Comparison of ENCODE assay signal across 23 cellular contexts in the genomic region with DNA sequence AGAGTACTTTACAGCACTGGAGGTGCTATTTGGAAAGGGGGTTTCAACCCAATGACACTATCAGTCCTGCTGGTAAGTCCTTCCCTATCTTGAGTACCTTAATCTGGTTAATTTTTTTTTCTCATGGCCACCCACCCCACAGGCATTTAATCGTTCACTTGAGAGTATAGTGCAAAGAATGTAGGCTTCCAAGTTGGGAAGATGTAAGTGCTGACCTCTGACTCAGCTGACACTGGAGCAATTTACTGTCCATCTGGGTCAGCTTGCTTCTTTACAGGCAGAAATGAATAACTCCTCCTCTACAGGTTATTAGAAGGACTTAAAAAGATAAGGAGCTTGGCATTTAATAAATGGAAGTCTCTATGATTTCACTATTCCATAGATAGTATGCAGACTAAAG.
A peak's percentile ranks its signal among the peaks of the same experiment; 100 is the strongest.
DNase-seq lines count a peak whose midpoint lies in the region; ATAC-seq and TF ChIP-seq lines count a peak whose summit lies in the region.
"Had no signal": no experiment of that assay in that cellular context is flagged by ENCODE, and none has a peak within 500 bp of the region (broad histone marks: within the 10 kb centered on the region; RNA-seq: fewer than 3 reads in every experiment).

No MANE protein-coding gene starts in this region.

- no peak for TF ChIP-seq CTCF in dorsolateral prefrontal cortex (IDR thresholded peaks at IDR 0.05 in 54 of 56, conservative IDR thresholded peaks at IDR 0.05 in 2 of 56; ENCODE audit: low read depth in 1 of 56, partially characterized antibody in 56 of 56)
- no peak for TF ChIP-seq CTCF in osteoblast (IDR thresholded peaks at IDR 0.05; ENCODE audit: extremely low read depth, low read depth, low read length)
- no peak for TF ChIP-seq CTCF in esophagus muscularis mucosa (IDR thresholded peaks at IDR 0.05)

- WGBS in esophagus muscularis mucosa = 67% methylated on average over 1 of the region's 1 CpG

- no peak for ATAC-seq in GM19324 (IDR thresholded peaks at IDR 0.05; ENCODE audit: low FRiP score, unreplicated experiment)
- ATAC-seq: CD8-positive, alpha-beta T cell; left colon; naive thymus-derived CD4-positive, alpha-beta T cell; right cardiac atrium had no signal

- H3K4me2 ChIP-seq in BLaER1 = peak overlapping the region; percentile 7; the same call in 1 of the 2 replicates
- H3K4me2 ChIP-seq in osteoblast (ENCODE audit: insufficient read depth, low read length) = peak overlapping the region; percentile 55

- H3K9ac ChIP-seq in BLaER1 = no peak overlapping the region

- intact Hi-C loops in dorsolateral prefrontal cortex (cut with DNase I) (no loop called here), esophagus muscularis mucosa (cut with DNase I) (no loop called here), posterior cingulate gyrus (cut with DNase I) (no loop called here)

- no peak for TF ChIP-seq EP300 in esophagus muscularis mucosa (IDR thresholded peaks at IDR 0.05)

- no peak overlapping the region for H2AFZ ChIP-seq in osteoblast (ENCODE audit: low read length)

- H3K27me3 ChIP-seq in BLaER1 (no peaks in the 10 kb centered on the region), dorsolateral prefrontal cortex (no peaks in the 10 kb centered on the region), osteoblast (ENCODE audit: insufficient read depth, low read length) (no peaks in the 10 kb centered on the region), esophagus muscularis mucosa (no peaks in the 10 kb centered on the region)
- H3K27me3 ChIP-seq: colonic mucosa, Peyer's patch, upper lobe of left lung had no signal

- H3K9me3 ChIP-seq in BLaER1 = no peaks in the 10 kb centered on the region
- no peaks in the 10 kb centered on the region for H3K9me3 ChIP-seq in osteoblast (ENCODE audit: low read depth, low read length)
- H3K9me3 ChIP-seq in esophagus muscularis mucosa = no peaks in the 10 kb centered on the region
- H3K9me3 ChIP-seq: colonic mucosa, Peyer's patch, upper lobe of left lung had no signal

- DNase-seq in LHCN-M2 (ENCODE audit: low read depth) (peak; percentile 77), dorsolateral prefrontal cortex (no peak), osteoblast (ENCODE audit: insufficient read length, low spot score, missing footprints) (no peak), GM19238 (ENCODE audit: insufficient read length, low spot score) (no peak), esophagus muscularis mucosa (ENCODE audit: extremely low spot score) (no peak), posterior cingulate gyrus (no peak)
- DNase-seq: activated CD4-positive, alpha-beta T cell treated with anti-CD3 and anti-CD28 coated beads, Interleukin-2, amount 50 U/mL, for 48 hours; activated CD8-positive, alpha-beta memory T cell treated with anti-CD3 and anti-CD28 coated beads, Interleukin-2, amount 50 U/mL, for 48 hours; activated effector memory CD4-positive, alpha-beta T cell treated with anti-CD3 and anti-CD28 coated beads, Interleukin-2, amount 50 U/mL, for 16 hours; CD8-positive, alpha-beta T cell; colonic mucosa; head of caudate nucleus; left colon; mesendoderm; NCI-H2107; NCI-H510A; Peyer's patch; right cardiac atrium; upper lobe of left lung; WERI-Rb-1 had no signal

- H3K27ac ChIP-seq in BLaER1 (no peak overlapping the region), dorsolateral prefrontal cortex (peak overlapping the region in 42 of 59 donors; percentile 29 to 93 (median 82)), osteoblast (ENCODE audit: low read depth, low read length) (peak overlapping the region; percentile 87), esophagus muscularis mucosa (replicated peaks in 1 of 4) (no peak overlapping the region)
- H3K27ac ChIP-seq: colonic mucosa, Peyer's patch, upper lobe of left lung, WERI-Rb-1 had no signal

- H4K20me1 ChIP-seq in BLaER1 (no peaks in the 10 kb centered on the region), osteoblast (ENCODE audit: insufficient read depth, low read length) (no peaks in the 10 kb centered on the region)

- H3K4me1 ChIP-seq in BLaER1 = peaks cover 8% of the 10 kb centered on the region
- H3K4me1 ChIP-seq in osteoblast (ENCODE audit: insufficient read depth, low read length) = peaks cover 29% of the 10 kb centered on the region
- H3K4me1 ChIP-seq in esophagus muscularis mucosa = no peaks in the 10 kb centered on the region
- H3K4me1 ChIP-seq: colonic mucosa, Peyer's patch, upper lobe of left lung had no signal

- H3K4me3 ChIP-seq in BLaER1 (no peak overlapping the region), dorsolateral prefrontal cortex (no peak overlapping the region), osteoblast (ENCODE audit: insufficient read depth, low read length) (no peak overlapping the region), esophagus muscularis mucosa (no peak overlapping the region)
- H3K4me3 ChIP-seq: colonic mucosa, Peyer's patch, upper lobe of left lung had no signal

- H3K79me2 ChIP-seq in osteoblast (ENCODE audit: insufficient read depth, low read length) = no peaks in the 10 kb centered on the region

- no peaks in the 10 kb centered on the region for H3K36me3 ChIP-seq in BLaER1
- no peaks in the 10 kb centered on the region for H3K36me3 ChIP-seq in osteoblast (ENCODE audit: insufficient read depth, low read length)
- H3K36me3 ChIP-seq in esophagus muscularis mucosa = no peaks in the 10 kb centered on the region
- H3K36me3 ChIP-seq: colonic mucosa, Peyer's patch, upper lobe of left lung, WERI-Rb-1 had no signal

- no peak for TF ChIP-seq POLR2A in esophagus muscularis mucosa (IDR thresholded peaks at IDR 0.05; ENCODE audit: low read depth)

Comparison
In these comparisons a context has a peak if more than half of its experiments do, and no peak if none do; other contexts are left out.
1. H3K27ac ChIP-seq: peak in dorsolateral prefrontal cortex (42 of 59) and osteoblast (single experiment); none in BLaER1 (single experiment) and esophagus muscularis mucosa (0 of 4).